In genomic region chr5:95861221-95861857, GRCh38 we compare ENCODE assay signal across 8 cellular contexts. TPM values are rescaled to one million over a fixed set of nuclear protein-coding genes. Genes with fewer than 3 reads are reported as not detected.
DNase-seq lines count a peak whose midpoint lies in the region; ATAC-seq and TF ChIP-seq lines count a peak whose summit lies in the region.

No MANE protein-coding gene starts in this region.

- H2BK120ac ChIP-seq in trophoblast cell (ENCODE audit: insufficient read depth, low read length, poor library complexity) = no peak overlapping the region

- no CpG with 5 or more reads among the region's 14 CpGs for WGBS in trophoblast cell (ENCODE audit: extremely low coverage, insufficient coverage, insufficient read length)

- no peak overlapping the region for H3K14ac ChIP-seq in trophoblast cell (ENCODE audit: low read length)

- H2AK5ac ChIP-seq in trophoblast cell (ENCODE audit: low read length) = peak overlapping the region; percentile 9

- H3K79me2 ChIP-seq in trophoblast cell (ENCODE audit: control insufficient read depth, insufficient read depth, low read length, poor library complexity) = peaks cover 9% of the 10 kb centered on the region

- no peak for TF ChIP-seq CTCF in epithelial cell of esophagus (IDR thresholded peaks at IDR 0.05; ENCODE audit: insufficient read depth, low read depth, low read length, missing control alignments)

- no peaks in the 10 kb centered on the region for H3K27me3 ChIP-seq in trophoblast cell (ENCODE audit: insufficient read depth, low read length)

- H3K36me3 ChIP-seq in trophoblast cell (ENCODE audit: control insufficient read depth in 1 of 2, insufficient read depth in 2 of 2, low read length in 2 of 2) = no peaks in the 10 kb centered on the region

- ATAC-seq in GM21447 (IDR thresholded peaks at IDR 0.05; ENCODE audit: unreplicated experiment) = no peak

- no peak overlapping the region for H2AFZ ChIP-seq in trophoblast cell (ENCODE audit: insufficient read depth, low read length, poor library complexity)

- H3K4me3 ChIP-seq in epithelial cell of esophagus (ENCODE audit: low read length) = peak overlapping the region; percentile 1
- no peak overlapping the region for H3K4me3 ChIP-seq in trophoblast cell (ENCODE audit: low read depth, low read length)

- no peak overlapping the region for H2BK5ac ChIP-seq in trophoblast cell (ENCODE audit: low read depth, low read length, poor library complexity)

- H3K79me1 ChIP-seq in trophoblast cell (ENCODE audit: low read length) = peaks cover 41% of the 10 kb centered on the region

- H3K27ac ChIP-seq in trophoblast cell (ENCODE audit: low read depth, low read length) = peak overlapping the region; percentile 33

- H3K9me3 ChIP-seq in trophoblast cell (ENCODE audit: insufficient read depth, low read depth, low read length) = no peaks in the 10 kb centered on the region

- DNase-seq in stimulated activated CD4-positive, alpha-beta T cell treated with anti-CD3 and anti-CD28 coated beads, Interleukin-15, amount 100 ng/mL, for 24 hours = peak; percentile 42
- DNase-seq in stimulated activated CD4-positive, alpha-beta T cell treated with anti-CD3 and anti-CD28 coated beads, Interleukin-4, amount 100 ng/mL, for 4 hours = no peak
- DNase-seq in SHP77 (lab: John Stamatoyannopoulos, UW) (peak; percentile 93), epithelial cell of esophagus (ENCODE audit: low read depth) (peak; percentile 98), trophoblast cell (peak; percentile 96 to 98), globus pallidus (ENCODE audit: low spot score) (no peak), germinal center (ENCODE audit: low spot score) (no peak)

- peak overlapping the region; percentile 79 for H2BK12ac ChIP-seq in trophoblast cell (ENCODE audit: low read length)

- peak overlapping the region; percentile 9 for H3K4ac ChIP-seq in trophoblast cell (ENCODE audit: low read depth, low read length)

- no peak overlapping the region for H4K12ac ChIP-seq in trophoblast cell (ENCODE audit: low read depth, low read length)

- peak overlapping the region; percentile 2 for H3K4me2 ChIP-seq in trophoblast cell (ENCODE audit: low read length)

- H3K23ac ChIP-seq in trophoblast cell (ENCODE audit: low read length) = no peak overlapping the region

- peak overlapping the region; percentile 54 for H4K8ac ChIP-seq in trophoblast cell (ENCODE audit: low read depth, low read length)

- H3K4me1 ChIP-seq in trophoblast cell (ENCODE audit: control insufficient read depth in 1 of 2, insufficient read depth in 2 of 2, low read length in 2 of 2) = peaks cover 40% of the 10 kb centered on the region in 2 experiments

- H3K18ac ChIP-seq in trophoblast cell (ENCODE audit: low read length) = no peak overlapping the region

- H3K9ac ChIP-seq in trophoblast cell (ENCODE audit: low read length) = no peak overlapping the region

- H4K91ac ChIP-seq in trophoblast cell (ENCODE audit: low read depth, low read length) = peak overlapping the region; percentile 60

RNA-seq across cellular contexts. Expression of gene GLRX, which starts 38.8 kb away (rescaled TPM):
- 63.7 and 67.6 TPM in 2 replicates for polyA plus RNA-seq in trophoblast cell (2013)

Comparison
In these comparisons a context has a peak if more than half of its experiments do, and no peak if none do; other contexts are left out.
1. DNase-seq: peak in stimulated activated CD4-positive, alpha-beta T cell treated with anti-CD3 and anti-CD28 coated beads, Interleukin-15, amount 100 ng/mL, for 24 hours (single experiment), SHP77 (2 of 2), epithelial cell of esophagus (single experiment) and trophoblast cell (2 of 2); none in stimulated activated CD4-positive, alpha-beta T cell treated with anti-CD3 and anti-CD28 coated beads, Interleukin-4, amount 100 ng/mL, for 4 hours (0 of 2), globus pallidus (single experiment) and germinal center (single experiment).